Comparison of ENCODE assay signal across 1 cellular context in the genomic region with DNA sequence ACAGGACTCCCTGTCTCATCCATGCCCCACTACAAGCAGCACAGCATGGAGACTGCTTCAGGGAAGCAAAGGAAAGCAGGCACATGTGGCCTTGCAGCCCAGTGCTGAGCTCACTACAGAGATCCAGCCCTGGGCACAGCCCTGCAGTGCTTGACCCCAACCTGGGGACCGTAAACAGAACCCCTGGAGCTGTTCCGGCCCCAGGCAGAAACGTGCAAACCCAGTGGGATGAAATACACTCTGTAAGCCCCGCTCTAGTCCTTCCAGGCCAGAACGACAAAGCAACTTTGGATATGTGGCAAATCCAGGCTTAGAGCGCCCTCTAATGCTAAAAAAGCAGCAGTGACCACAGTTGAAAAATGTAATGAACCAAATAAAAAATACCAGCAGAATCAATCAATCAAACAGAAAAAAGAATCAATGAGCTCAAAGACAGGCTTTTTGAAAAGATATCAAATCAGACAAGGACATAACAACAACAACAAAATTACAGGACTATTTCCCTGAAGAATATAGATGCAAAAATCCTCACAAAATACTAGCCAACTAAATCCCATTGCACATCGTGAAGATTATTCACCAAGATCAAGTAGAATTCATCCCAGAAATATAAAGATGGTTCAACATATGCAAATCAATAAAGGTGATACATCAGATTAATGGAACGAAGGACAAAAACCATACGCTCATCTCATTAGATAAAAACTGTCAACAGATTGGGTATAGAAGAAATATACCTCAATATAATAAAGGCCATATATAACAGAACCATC.
TF ChIP-seq lines count a peak whose summit lies in the region.

No MANE protein-coding gene starts in this region.

TF ChIP-seq in HepG2, 621 proteins besides CTCF, POLR2A, EP300 and RAD21 (continued from another document and continues in another):
- TF ChIP-seq, protein P1, sequence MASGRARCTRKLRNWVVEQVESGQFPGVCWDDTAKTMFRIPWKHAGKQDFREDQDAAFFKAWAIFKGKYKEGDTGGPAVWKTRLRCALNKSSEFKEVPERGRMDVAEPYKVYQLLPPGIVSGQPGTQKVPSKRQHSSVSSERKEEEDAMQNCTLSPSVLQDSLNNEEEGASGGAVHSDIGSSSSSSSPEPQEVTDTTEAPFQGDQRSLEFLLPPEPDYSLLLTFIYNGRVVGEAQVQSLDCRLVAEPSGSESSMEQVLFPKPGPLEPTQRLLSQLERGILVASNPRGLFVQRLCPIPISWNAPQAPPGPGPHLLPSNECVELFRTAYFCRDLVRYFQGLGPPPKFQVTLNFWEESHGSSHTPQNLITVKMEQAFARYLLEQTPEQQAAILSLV (CRISPR knock-in tag; IDR thresholded peaks at IDR 0.05; ENCODE audit: borderline replicate concordance) = no peak
- TF ChIP-seq SMC3 (IDR thresholded peaks at IDR 0.05; ENCODE audit: low read length) (peak; percentile 90), RFX3 (CRISPR knock-in tag; IDR thresholded peaks at IDR 0.05) (no peak), TSC22D2 (CRISPR knock-in tag; IDR thresholded peaks at IDR 0.05; ENCODE audit: borderline replicate concordance) (no peak), SRSF4 (IDR thresholded peaks at IDR 0.05; ENCODE audit: low read depth, low read length, poor library complexity, severe bottlenecking) (no peak), ZNF747 (CRISPR knock-in tag; IDR thresholded peaks at IDR 0.05; ENCODE audit: borderline replicate concordance) (no peak), ZNF33B (CRISPR knock-in tag; IDR thresholded peaks at IDR 0.05) (0 out of 2 replicates have a peak, but pooled peaks have one; percentile 32), ZNF737 (CRISPR knock-in tag; IDR thresholded peaks at IDR 0.05; ENCODE audit: borderline replicate concordance) (no peak), ZEB1 (IDR thresholded peaks at IDR 0.05; ENCODE audit: insufficient replicate concordance, low read depth) (no peak), ZNF563 (CRISPR knock-in tag; IDR thresholded peaks at IDR 0.05) (no peak), ZNF780A (CRISPR knock-in tag; IDR thresholded peaks at IDR 0.05) (no peak), IKZF4 (CRISPR knock-in tag; IDR thresholded peaks at IDR 0.05; ENCODE audit: borderline replicate concordance, low read depth, not compliant biosample characterization) (no peak), DR1 (CRISPR knock-in tag; IDR thresholded peaks at IDR 0.05) (no peak), CENPX (CRISPR knock-in tag; IDR thresholded peaks at IDR 0.05) (no peak), ZBTB42 (CRISPR knock-in tag; IDR thresholded peaks at IDR 0.05) (no peak), MXD4 (CRISPR knock-in tag; IDR thresholded peaks at IDR 0.05) (no peak), TAF1 (CRISPR knock-in tag; IDR thresholded peaks at IDR 0.05) (no peak), REPIN1 (CRISPR knock-in tag; IDR thresholded peaks at IDR 0.05; ENCODE audit: borderline replicate concordance, low read depth) (no peak), ZBTB3 (CRISPR knock-in tag; IDR thresholded peaks at IDR 0.05; ENCODE audit: borderline replicate concordance, low read depth) (no peak), ZNF567 (CRISPR knock-in tag; IDR thresholded peaks at IDR 0.05; ENCODE audit: borderline replicate concordance) (no peak), THAP11 (CRISPR knock-in tag; IDR thresholded peaks at IDR 0.05) (no peak), ZNF367 (CRISPR knock-in tag; IDR thresholded peaks at IDR 0.05; ENCODE audit: borderline replicate concordance) (no peak), NFIC (IDR thresholded peaks at IDR 0.05; ENCODE audit: low read length) (no peak)
- TF ChIP-seq, protein P2, sequence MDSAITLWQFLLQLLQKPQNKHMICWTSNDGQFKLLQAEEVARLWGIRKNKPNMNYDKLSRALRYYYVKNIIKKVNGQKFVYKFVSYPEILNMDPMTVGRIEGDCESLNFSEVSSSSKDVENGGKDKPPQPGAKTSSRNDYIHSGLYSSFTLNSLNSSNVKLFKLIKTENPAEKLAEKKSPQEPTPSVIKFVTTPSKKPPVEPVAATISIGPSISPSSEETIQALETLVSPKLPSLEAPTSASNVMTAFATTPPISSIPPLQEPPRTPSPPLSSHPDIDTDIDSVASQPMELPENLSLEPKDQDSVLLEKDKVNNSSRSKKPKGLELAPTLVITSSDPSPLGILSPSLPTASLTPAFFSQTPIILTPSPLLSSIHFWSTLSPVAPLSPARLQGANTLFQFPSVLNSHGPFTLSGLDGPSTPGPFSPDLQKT (CRISPR knock-in tag; IDR thresholded peaks at IDR 0.05; ENCODE audit: borderline replicate concordance) = no peak
- TF ChIP-seq, protein P3, sequence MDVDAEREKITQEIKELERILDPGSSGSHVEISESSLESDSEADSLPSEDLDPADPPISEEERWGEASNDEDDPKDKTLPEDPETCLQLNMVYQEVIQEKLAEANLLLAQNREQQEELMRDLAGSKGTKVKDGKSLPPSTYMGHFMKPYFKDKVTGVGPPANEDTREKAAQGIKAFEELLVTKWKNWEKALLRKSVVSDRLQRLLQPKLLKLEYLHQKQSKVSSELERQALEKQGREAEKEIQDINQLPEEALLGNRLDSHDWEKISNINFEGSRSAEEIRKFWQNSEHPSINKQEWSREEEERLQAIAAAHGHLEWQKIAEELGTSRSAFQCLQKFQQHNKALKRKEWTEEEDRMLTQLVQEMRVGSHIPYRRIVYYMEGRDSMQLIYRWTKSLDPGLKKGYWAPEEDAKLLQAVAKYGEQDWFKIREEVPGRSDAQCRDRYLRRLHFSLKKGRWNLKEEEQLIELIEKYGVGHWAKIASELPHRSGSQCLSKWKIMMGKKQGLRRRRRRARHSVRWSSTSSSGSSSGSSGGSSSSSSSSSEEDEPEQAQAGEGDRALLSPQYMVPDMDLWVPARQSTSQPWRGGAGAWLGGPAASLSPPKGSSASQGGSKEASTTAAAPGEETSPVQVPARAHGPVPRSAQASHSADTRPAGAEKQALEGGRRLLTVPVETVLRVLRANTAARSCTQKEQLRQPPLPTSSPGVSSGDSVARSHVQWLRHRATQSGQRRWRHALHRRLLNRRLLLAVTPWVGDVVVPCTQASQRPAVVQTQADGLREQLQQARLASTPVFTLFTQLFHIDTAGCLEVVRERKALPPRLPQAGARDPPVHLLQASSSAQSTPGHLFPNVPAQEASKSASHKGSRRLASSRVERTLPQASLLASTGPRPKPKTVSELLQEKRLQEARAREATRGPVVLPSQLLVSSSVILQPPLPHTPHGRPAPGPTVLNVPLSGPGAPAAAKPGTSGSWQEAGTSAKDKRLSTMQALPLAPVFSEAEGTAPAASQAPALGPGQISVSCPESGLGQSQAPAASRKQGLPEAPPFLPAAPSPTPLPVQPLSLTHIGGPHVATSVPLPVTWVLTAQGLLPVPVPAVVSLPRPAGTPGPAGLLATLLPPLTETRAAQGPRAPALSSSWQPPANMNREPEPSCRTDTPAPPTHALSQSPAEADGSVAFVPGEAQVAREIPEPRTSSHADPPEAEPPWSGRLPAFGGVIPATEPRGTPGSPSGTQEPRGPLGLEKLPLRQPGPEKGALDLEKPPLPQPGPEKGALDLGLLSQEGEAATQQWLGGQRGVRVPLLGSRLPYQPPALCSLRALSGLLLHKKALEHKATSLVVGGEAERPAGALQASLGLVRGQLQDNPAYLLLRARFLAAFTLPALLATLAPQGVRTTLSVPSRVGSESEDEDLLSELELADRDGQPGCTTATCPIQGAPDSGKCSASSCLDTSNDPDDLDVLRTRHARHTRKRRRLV (CRISPR knock-in tag; IDR thresholded peaks at IDR 0.05) = no peak
- TF ChIP-seq, protein P4, sequence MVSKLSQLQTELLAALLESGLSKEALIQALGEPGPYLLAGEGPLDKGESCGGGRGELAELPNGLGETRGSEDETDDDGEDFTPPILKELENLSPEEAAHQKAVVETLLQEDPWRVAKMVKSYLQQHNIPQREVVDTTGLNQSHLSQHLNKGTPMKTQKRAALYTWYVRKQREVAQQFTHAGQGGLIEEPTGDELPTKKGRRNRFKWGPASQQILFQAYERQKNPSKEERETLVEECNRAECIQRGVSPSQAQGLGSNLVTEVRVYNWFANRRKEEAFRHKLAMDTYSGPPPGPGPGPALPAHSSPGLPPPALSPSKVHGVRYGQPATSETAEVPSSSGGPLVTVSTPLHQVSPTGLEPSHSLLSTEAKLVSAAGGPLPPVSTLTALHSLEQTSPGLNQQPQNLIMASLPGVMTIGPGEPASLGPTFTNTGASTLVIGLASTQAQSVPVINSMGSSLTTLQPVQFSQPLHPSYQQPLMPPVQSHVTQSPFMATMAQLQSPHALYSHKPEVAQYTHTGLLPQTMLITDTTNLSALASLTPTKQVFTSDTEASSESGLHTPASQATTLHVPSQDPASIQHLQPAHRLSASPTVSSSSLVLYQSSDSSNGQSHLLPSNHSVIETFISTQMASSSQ (IDR thresholded peaks at IDR 0.05; ENCODE audit: low read depth) = no peak
- TF ChIP-seq, protein P4 (CRISPR knock-in tag; IDR thresholded peaks at IDR 0.05; ENCODE audit: borderline replicate concordance) = no peak
- TF ChIP-seq, protein P5, sequence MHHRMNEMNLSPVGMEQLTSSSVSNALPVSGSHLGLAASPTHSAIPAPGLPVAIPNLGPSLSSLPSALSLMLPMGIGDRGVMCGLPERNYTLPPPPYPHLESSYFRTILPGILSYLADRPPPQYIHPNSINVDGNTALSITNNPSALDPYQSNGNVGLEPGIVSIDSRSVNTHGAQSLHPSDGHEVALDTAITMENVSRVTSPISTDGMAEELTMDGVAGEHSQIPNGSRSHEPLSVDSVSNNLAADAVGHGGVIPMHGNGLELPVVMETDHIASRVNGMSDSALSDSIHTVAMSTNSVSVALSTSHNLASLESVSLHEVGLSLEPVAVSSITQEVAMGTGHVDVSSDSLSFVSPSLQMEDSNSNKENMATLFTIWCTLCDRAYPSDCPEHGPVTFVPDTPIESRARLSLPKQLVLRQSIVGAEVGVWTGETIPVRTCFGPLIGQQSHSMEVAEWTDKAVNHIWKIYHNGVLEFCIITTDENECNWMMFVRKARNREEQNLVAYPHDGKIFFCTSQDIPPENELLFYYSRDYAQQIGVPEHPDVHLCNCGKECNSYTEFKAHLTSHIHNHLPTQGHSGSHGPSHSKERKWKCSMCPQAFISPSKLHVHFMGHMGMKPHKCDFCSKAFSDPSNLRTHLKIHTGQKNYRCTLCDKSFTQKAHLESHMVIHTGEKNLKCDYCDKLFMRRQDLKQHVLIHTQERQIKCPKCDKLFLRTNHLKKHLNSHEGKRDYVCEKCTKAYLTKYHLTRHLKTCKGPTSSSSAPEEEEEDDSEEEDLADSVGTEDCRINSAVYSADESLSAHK (CRISPR knock-in tag; IDR thresholded peaks at IDR 0.05; ENCODE audit: borderline replicate concordance) = no peak
- TF ChIP-seq, protein P6, sequence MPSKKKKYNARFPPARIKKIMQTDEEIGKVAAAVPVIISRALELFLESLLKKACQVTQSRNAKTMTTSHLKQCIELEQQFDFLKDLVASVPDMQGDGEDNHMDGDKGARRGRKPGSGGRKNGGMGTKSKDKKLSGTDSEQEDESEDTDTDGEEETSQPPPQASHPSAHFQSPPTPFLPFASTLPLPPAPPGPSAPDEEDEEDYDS (CRISPR knock-in tag; IDR thresholded peaks at IDR 0.05) = no peak
- TF ChIP-seq, protein P7, sequence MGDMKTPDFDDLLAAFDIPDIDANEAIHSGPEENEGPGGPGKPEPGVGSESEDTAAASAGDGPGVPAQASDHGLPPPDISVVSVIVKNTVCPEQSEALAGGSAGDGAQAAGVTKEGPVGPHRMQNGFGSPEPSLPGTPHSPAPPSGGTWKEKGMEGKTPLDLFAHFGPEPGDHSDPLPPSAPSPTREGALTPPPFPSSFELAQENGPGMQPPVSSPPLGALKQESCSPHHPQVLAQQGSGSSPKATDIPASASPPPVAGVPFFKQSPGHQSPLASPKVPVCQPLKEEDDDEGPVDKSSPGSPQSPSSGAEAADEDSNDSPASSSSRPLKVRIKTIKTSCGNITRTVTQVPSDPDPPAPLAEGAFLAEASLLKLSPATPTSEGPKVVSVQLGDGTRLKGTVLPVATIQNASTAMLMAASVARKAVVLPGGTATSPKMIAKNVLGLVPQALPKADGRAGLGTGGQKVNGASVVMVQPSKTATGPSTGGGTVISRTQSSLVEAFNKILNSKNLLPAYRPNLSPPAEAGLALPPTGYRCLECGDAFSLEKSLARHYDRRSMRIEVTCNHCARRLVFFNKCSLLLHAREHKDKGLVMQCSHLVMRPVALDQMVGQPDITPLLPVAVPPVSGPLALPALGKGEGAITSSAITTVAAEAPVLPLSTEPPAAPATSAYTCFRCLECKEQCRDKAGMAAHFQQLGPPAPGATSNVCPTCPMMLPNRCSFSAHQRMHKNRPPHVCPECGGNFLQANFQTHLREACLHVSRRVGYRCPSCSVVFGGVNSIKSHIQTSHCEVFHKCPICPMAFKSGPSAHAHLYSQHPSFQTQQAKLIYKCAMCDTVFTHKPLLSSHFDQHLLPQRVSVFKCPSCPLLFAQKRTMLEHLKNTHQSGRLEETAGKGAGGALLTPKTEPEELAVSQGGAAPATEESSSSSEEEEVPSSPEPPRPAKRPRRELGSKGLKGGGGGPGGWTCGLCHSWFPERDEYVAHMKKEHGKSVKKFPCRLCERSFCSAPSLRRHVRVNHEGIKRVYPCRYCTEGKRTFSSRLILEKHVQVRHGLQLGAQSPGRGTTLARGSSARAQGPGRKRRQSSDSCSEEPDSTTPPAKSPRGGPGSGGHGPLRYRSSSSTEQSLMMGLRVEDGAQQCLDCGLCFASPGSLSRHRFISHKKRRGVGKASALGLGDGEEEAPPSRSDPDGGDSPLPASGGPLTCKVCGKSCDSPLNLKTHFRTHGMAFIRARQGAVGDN (CRISPR knock-in tag; IDR thresholded peaks at IDR 0.05) = peak; percentile 22; the same call in 1 of the 2 replicates
- TF ChIP-seq, protein P8, sequence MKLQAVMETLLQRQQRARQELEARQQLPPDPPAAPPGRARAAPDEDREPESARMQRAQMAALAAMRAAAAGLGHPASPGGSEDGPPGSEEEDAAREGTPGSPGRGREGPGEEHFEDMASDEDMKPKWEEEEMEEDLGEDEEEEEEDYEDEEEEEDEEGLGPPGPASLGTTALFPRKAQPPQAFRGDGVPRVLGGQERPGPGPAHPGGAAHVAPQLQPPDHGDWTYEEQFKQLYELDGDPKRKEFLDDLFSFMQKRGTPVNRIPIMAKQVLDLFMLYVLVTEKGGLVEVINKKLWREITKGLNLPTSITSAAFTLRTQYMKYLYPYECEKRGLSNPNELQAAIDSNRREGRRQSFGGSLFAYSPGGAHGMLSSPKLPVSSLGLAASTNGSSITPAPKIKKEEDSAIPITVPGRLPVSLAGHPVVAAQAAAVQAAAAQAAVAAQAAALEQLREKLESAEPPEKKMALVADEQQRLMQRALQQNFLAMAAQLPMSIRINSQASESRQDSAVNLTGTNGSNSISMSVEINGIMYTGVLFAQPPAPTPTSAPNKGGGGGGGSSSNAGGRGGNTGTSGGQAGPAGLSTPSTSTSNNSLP (IDR thresholded peaks at IDR 0.05; ENCODE audit: low read depth, low read length) = peak; percentile 59; the same call in 1 of the 2 replicates
- TF ChIP-seq, protein P9, sequence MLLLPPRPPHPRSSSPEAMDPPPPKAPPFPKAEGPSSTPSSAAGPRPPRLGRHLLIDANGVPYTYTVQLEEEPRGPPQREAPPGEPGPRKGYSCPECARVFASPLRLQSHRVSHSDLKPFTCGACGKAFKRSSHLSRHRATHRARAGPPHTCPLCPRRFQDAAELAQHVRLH (CRISPR knock-in tag; IDR thresholded peaks at IDR 0.05; ENCODE audit: borderline replicate concordance, low read depth) = no peak
